ENCODE assay signal across 11 cellular contexts in genomic region chr3:11226042-11226370, GRCh38. TPM values are rescaled to one million over a fixed set of nuclear protein-coding genes. Genes with fewer than 3 reads are reported as not detected.
DNase-seq lines count a peak whose midpoint lies in the region; ATAC-seq, FAIRE-seq and TF ChIP-seq lines count a peak whose summit lies in the region.
"Had no signal": no experiment of that assay in that cellular context is flagged by ENCODE, and none has a peak within 500 bp of the region (broad histone marks: within the 10 kb centered on the region; RNA-seq: fewer than 3 reads in every experiment).

No MANE protein-coding gene starts in this region.

- peaks cover 27% of the 10 kb centered on the region for H3K4me1 ChIP-seq in left ventricle myocardium inferior
- H3K4me1 ChIP-seq in mucosa of stomach (ENCODE audit: control insufficient read depth, insufficient read depth, low read length) = peaks cover 15% of the 10 kb centered on the region

- DNase-seq in left ventricle myocardium inferior = no peak
- no peak for DNase-seq in left ventricle myocardium superior
- no peak for DNase-seq in bronchial epithelial cell (ENCODE audit: low read depth)
- DNase-seq in ureter (ENCODE audit: low spot score) = peak; percentile 60
- DNase-seq in NCI-H345 (lab: John Stamatoyannopoulos, UW) = no peak
- DNase-seq in COLO829 (ENCODE audit: low spot score) = no peak
- no peak for DNase-seq in DMS53 (lab: John Stamatoyannopoulos, UW)
- DNase-seq: activated CD4-positive, alpha-beta T cell treated with anti-CD3 and anti-CD28 coated beads, Interleukin-2, amount 50 U/mL, for 1 hour; central memory CD4-positive, alpha-beta T cell had no signal

- no peaks in the 10 kb centered on the region for H3K9me3 ChIP-seq in left ventricle myocardium inferior (replicated peaks)
- H3K9me3 ChIP-seq in mucosa of stomach (ENCODE audit: control insufficient read depth, low read length) = no peaks in the 10 kb centered on the region

- intact Hi-C loops in left ventricle myocardium inferior (cut with micrococcal nuclease) (no loop called here), left ventricle myocardium superior (cut with micrococcal nuclease) (no loop called here)

- H3K27ac ChIP-seq in left ventricle myocardium inferior (replicated peaks) = peak overlapping the region; percentile 69

- H3K27me3 ChIP-seq in left ventricle myocardium inferior (ENCODE audit: low read depth) = no peaks in the 10 kb centered on the region
- H3K27me3 ChIP-seq in bronchial epithelial cell (ENCODE audit: control insufficient read depth, insufficient read depth, low read length) = no peaks in the 10 kb centered on the region
- no peaks in the 10 kb centered on the region for H3K27me3 ChIP-seq in mucosa of stomach (ENCODE audit: control insufficient read depth, insufficient read depth, low read length)

- FAIRE-seq in bronchial epithelial cell (lab: Jason Lieb, UNC) = no peak
- FAIRE-seq: GM12878 had no signal

- H3K9ac ChIP-seq in mucosa of stomach (ENCODE audit: low read length) = peak overlapping the region; percentile 66

- H3K36me3 ChIP-seq in left ventricle myocardium inferior = no peaks in the 10 kb centered on the region
- peaks cover 2% of the 10 kb centered on the region for H3K36me3 ChIP-seq in bronchial epithelial cell (ENCODE audit: control insufficient read depth, insufficient read depth, low read length)
- H3K36me3 ChIP-seq in mucosa of stomach (ENCODE audit: control insufficient read depth, insufficient read depth, low read length) = no peaks in the 10 kb centered on the region

- ATAC-seq in left ventricle myocardium superior = no peak
- ATAC-seq: GM12878 had no signal

- TF ChIP-seq CTCF in left ventricle myocardium inferior (IDR thresholded peaks at IDR 0.05; ENCODE audit: borderline replicate concordance) = no peak
- TF ChIP-seq CTCF in bronchial epithelial cell (IDR thresholded peaks at IDR 0.05; ENCODE audit: insufficient read depth, low read length, severe bottlenecking) = no peak

- peak overlapping the region; percentile 47 for H3K4me3 ChIP-seq in left ventricle myocardium inferior
- H3K4me3 ChIP-seq in bronchial epithelial cell (ENCODE audit: low read depth, low read length) = peak overlapping the region; percentile 28
- H3K4me3 ChIP-seq in mucosa of stomach (ENCODE audit: low read length) = peak overlapping the region; percentile 52
- H3K4me3 ChIP-seq: GM12878 had no signal

RNA-seq across cellular contexts. Expression of gene ATG7, which starts 46.2 kb away (rescaled TPM):
- 15.7 TPM for total RNA-seq in left ventricle myocardium inferior
- 15.9 TPM for total RNA-seq in left ventricle myocardium superior
- 53.4 and 54.5 TPM in 2 replicates for total RNA-seq in bronchial epithelial cell
- total RNA-seq in ureter = 62.9 TPM
